ENCODE assay signal across 1 cellular context in genomic region chr14:60482743-60483142, GRCh38.
TF ChIP-seq lines count a peak whose summit lies in the region.

No MANE protein-coding gene starts in this region.

TF ChIP-seq in endothelial cell of umbilical vein, 7 proteins besides CTCF, POLR2A, EP300 and RAD21 (continued from another document):
- TF ChIP-seq MAX (IDR thresholded peaks at IDR 0.05; ENCODE audit: insufficient read depth, insufficient read length): no peak
TF ChIP-seq in endothelial cell of umbilical vein: peak in this region for 1.
